Comparison of ENCODE assay signal across 25 cellular contexts in genomic region chr2:1950474-1950873, GRCh38.
"Had no signal": no experiment of that assay in that cellular context is flagged by ENCODE, and none has a peak within 500 bp of the region (broad histone marks: within the 10 kb centered on the region; RNA-seq: fewer than 3 reads in every experiment).

No MANE protein-coding gene starts in this region.

- H3K9ac ChIP-seq: parathyroid adenoma had no signal

- ATAC-seq: left ventricle myocardium superior; naive thymus-derived CD8-positive, alpha-beta T cell; stimulated activated naive B cell treated with anti-CD40 and anti-IgM and Interleukin-4, amounts not matched to agents 10 μg/mL and 1 μg/mL and 100 μg/mL, for 72 hours had no signal

- H3K4me3 ChIP-seq: coronary artery, lower lobe of right lung, right lobe of liver, smooth muscle cell, stomach, thyroid gland, uterus had no signal

- DNase-seq: dermis blood vessel endothelial cell; effector memory CD4-positive, alpha-beta T cell; hypothalamus; immature natural killer cell; left ventricle myocardium superior; lower lobe of right lung; naive thymus-derived CD8-positive, alpha-beta T cell; nephron progenitor cell; right lobe of liver; stimulated activated CD4-positive, alpha-beta T cell treated with anti-CD3 and anti-CD28 coated beads, Interleukin-12 subunit alpha, Interleukin-12 subunit beta, amount 100 ng/mL, for 4 hours; stimulated activated CD4-positive, alpha-beta T cell treated with anti-CD3 and anti-CD28 coated beads, Interleukin-1b, Interleukin-23, amount 100 ng/mL, for 48 hours; stimulated activated CD4-positive, alpha-beta T cell treated with anti-CD3 and anti-CD28 coated beads, Interleukin-4, amount 100 ng/mL, for 1 hour; stimulated activated naive B cell treated with anti-CD40 and anti-IgM and Interleukin-4, amounts not matched to agents 10 μg/mL and 1 μg/mL and 100 μg/mL, for 72 hours; stomach; thyroid gland; trophoblast cell; uterus had no signal

- H3K4me3 Mint-ChIP-seq: naive thymus-derived CD8-positive, alpha-beta T cell; nephron progenitor cell; stimulated activated naive B cell treated with anti-CD40 and anti-IgM and Interleukin-4, amounts not matched to agents 10 μg/mL and 1 μg/mL and 100 μg/mL, for 72 hours had no signal

- H3K9me3 Mint-ChIP-seq: immature natural killer cell, nephron progenitor cell had no signal

- FAIRE-seq: endothelial cell of umbilical vein, frontal cortex, keratinocyte had no signal

- H3K9me3 ChIP-seq: lower lobe of right lung, neutrophil, right lobe of liver, stomach, thyroid gland, uterus had no signal

- H2AFZ ChIP-seq: parathyroid adenoma had no signal

- H3K27me3 ChIP-seq: neutrophil, right lobe of liver, thyroid gland, uterus had no signal

- H3K4me1 Mint-ChIP-seq: naive thymus-derived CD8-positive, alpha-beta T cell; stimulated activated naive B cell treated with anti-CD40 and anti-IgM and Interleukin-4, amounts not matched to agents 10 μg/mL and 1 μg/mL and 100 μg/mL, for 72 hours had no signal

- H3K36me3 ChIP-seq: lower lobe of right lung, neutrophil, right lobe of liver, stomach, thyroid gland, uterus had no signal

- H3K79me2 ChIP-seq: parathyroid adenoma had no signal

- H3K36me3 Mint-ChIP-seq: naive thymus-derived CD8-positive, alpha-beta T cell; stimulated activated naive B cell treated with anti-CD40 and anti-IgM and Interleukin-4, amounts not matched to agents 10 μg/mL and 1 μg/mL and 100 μg/mL, for 72 hours had no signal

- H3K27ac ChIP-seq: coronary artery, lower lobe of right lung, neutrophil, parathyroid adenoma, right lobe of liver, stomach, thyroid gland, uterus had no signal

- H3K4me2 ChIP-seq: smooth muscle cell had no signal

- H3K27ac Mint-ChIP-seq: naive thymus-derived CD8-positive, alpha-beta T cell; nephron progenitor cell; progenitor cell of endocrine pancreas; stimulated activated naive B cell treated with anti-CD40 and anti-IgM and Interleukin-4, amounts not matched to agents 10 μg/mL and 1 μg/mL and 100 μg/mL, for 72 hours had no signal

- H3K4me1 ChIP-seq: lower lobe of right lung, parathyroid adenoma, right lobe of liver, stomach, thyroid gland, uterus had no signal
